In genomic region chr2:130154423-130154770, GRCh38 we compare ENCODE assay signal across 5 cellular contexts. TPM values are rescaled to one million over a fixed set of nuclear protein-coding genes. Genes with fewer than 3 reads are reported as not detected.
"Had no signal": no experiment of that assay in that cellular context is flagged by ENCODE, and none has a peak within 500 bp of the region (broad histone marks: within the 10 kb centered on the region; RNA-seq: fewer than 3 reads in every experiment).

No MANE protein-coding gene starts in this region.

RNA-seq across cellular contexts. Expression of gene CCDC74B, which starts 9.5 kb away (rescaled TPM):
- polyA plus RNA-seq: IgD-negative memory B cell had no signal

RNA-seq across cellular contexts. Expression of gene POTEF, which starts 25.4 kb away (rescaled TPM):
- total RNA-seq: GM23248, HFFc6 had no signal
- polyA plus RNA-seq: GM23248, IgD-negative memory B cell had no signal

RNA-seq across cellular contexts. Expression of gene TUBA3E, which starts 43.8 kb away (rescaled TPM):
- total RNA-seq: GM23248, H7, HepG2, HFFc6 had no signal
- polyA plus RNA-seq: GM23248, HepG2, IgD-negative memory B cell had no signal
